ENCODE assay signal across 1 cellular context in the genomic region with DNA sequence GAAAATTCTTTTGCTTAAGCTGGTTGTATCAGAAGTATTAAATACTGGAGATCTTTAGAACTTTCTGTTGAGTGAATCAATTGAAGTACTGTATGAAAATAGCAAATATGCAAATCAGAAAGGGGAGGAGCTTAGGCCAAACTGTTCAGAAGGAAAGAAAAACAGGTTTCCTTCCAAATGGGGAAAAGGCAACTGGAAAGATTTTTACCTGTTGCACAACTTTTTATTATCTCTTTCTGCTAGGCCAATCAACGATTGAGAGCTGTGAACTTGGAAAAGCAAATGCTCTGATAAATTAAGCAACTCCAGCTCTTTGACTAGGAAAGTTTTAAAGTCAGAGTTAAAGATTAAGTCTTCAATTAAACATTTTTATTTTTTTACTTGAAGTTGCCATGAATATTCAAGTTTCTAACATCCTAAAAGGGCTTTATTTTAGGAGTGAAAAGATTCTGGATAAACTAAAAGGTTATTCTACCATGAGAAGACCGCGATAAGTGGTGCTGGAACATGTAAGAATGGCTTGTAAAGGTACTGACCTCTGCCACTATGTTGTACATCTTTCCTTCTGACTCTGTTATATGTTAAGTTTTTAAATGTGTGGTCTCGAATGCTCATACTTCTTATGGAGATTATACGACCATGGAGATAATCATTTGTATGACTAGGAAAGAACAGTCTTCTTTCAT.
A peak's percentile ranks its signal among the peaks of the same experiment; 100 is the strongest.
TF ChIP-seq lines count a peak whose summit lies in the region.

No MANE protein-coding gene starts in this region.

TF ChIP-seq in HepG2, 621 proteins besides CTCF, POLR2A, EP300 and RAD21:
- TF ChIP-seq, protein P1, sequence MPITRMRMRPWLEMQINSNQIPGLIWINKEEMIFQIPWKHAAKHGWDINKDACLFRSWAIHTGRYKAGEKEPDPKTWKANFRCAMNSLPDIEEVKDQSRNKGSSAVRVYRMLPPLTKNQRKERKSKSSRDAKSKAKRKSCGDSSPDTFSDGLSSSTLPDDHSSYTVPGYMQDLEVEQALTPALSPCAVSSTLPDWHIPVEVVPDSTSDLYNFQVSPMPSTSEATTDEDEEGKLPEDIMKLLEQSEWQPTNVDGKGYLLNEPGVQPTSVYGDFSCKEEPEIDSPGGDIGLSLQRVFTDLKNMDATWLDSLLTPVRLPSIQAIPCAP (CRISPR knock-in tag; IDR thresholded peaks at IDR 0.05; ENCODE audit: low read depth): no peak
- TF ChIP-seq KAT7 (CRISPR knock-in tag; IDR thresholded peaks at IDR 0.05; ENCODE audit: borderline replicate concordance): no peak
- no peak for TF ChIP-seq ZNF468 (CRISPR knock-in tag; IDR thresholded peaks at IDR 0.05)
- TF ChIP-seq ZBTB8A (CRISPR knock-in tag; IDR thresholded peaks at IDR 0.05; ENCODE audit: borderline replicate concordance, low read depth): no peak
- TF ChIP-seq ZKSCAN1 (IDR thresholded peaks at IDR 0.05; ENCODE audit: low read length): no peak
- TF ChIP-seq NPAS2 (CRISPR knock-in tag; IDR thresholded peaks at IDR 0.05; ENCODE audit: borderline replicate concordance): no peak
- no peak for TF ChIP-seq ZNF780A (CRISPR knock-in tag; IDR thresholded peaks at IDR 0.05)
- no peak for TF ChIP-seq EZH2 (conservative IDR thresholded peaks at IDR 0.05; ENCODE audit: low read depth, low read length)
- TF ChIP-seq NFRKB (IDR thresholded peaks at IDR 0.05): no peak
- TF ChIP-seq HMGA1 (CRISPR knock-in tag; conservative IDR thresholded peaks at IDR 0.05): no peak
- TF ChIP-seq NCOA1 (CRISPR knock-in tag; IDR thresholded peaks at IDR 0.05): no peak
- peak; percentile 15; the same call in 1 of the 2 replicates for TF ChIP-seq PHF21A (CRISPR knock-in tag; IDR thresholded peaks at IDR 0.05)
- TF ChIP-seq ZNF337 (CRISPR knock-in tag; IDR thresholded peaks at IDR 0.05; ENCODE audit: borderline replicate concordance, low read depth): 0 out of 2 replicates have a peak, but pooled peaks have one; percentile 14
- TF ChIP-seq ZNF639 (CRISPR knock-in tag; conservative IDR thresholded peaks at IDR 0.05): no peak
- TF ChIP-seq CEBPG (CRISPR knock-in tag; IDR thresholded peaks at IDR 0.05): peak; percentile 45; the same call in 1 of the 2 replicates
- no peak for TF ChIP-seq FOXA1 (IDR thresholded peaks at IDR 0.05)
- no peak for TF ChIP-seq FOXA1 (CRISPR knock-in tag; IDR thresholded peaks at IDR 0.05)
- no peak for TF ChIP-seq IKZF1 (IDR thresholded peaks at IDR 0.05)
- 0 out of 2 replicates have a peak, but pooled peaks have one; percentile 2 for TF ChIP-seq RXRB (CRISPR knock-in tag; IDR thresholded peaks at IDR 0.05; ENCODE audit: borderline replicate concordance)
- peak; percentile 66; the same call in 1 of the 2 replicates for TF ChIP-seq CEBPB (IDR thresholded peaks at IDR 0.05; ENCODE audit: borderline replicate concordance, low read depth, low read length)
- no peak for TF ChIP-seq SOX13 (IDR thresholded peaks at IDR 0.05)
- TF ChIP-seq SOX13 (CRISPR knock-in tag; conservative IDR thresholded peaks at IDR 0.05 in 1 of 2, IDR thresholded peaks at IDR 0.05 in 1 of 2): no peak
- TF ChIP-seq HMG20A (CRISPR knock-in tag; IDR thresholded peaks at IDR 0.05; ENCODE audit: borderline replicate concordance): no peak
- TF ChIP-seq HCFC1 (IDR thresholded peaks at IDR 0.05; ENCODE audit: low read depth, low read length): no peak
- no peak for TF ChIP-seq ZNF713 (CRISPR knock-in tag; IDR thresholded peaks at IDR 0.05)
- TF ChIP-seq THRA (CRISPR knock-in tag; IDR thresholded peaks at IDR 0.05; ENCODE audit: borderline replicate concordance): no peak
- no peak for TF ChIP-seq ZNF562 (CRISPR knock-in tag; IDR thresholded peaks at IDR 0.05; ENCODE audit: borderline replicate concordance)
- no peak for TF ChIP-seq SNRNP70 (IDR thresholded peaks at IDR 0.05; ENCODE audit: low read depth, low read length)
- TF ChIP-seq CC2D1A (CRISPR knock-in tag; IDR thresholded peaks at IDR 0.05): no peak
TF ChIP-seq in HepG2: peak in this region for 5.
